Comparison of ENCODE assay signal across 3 cellular contexts in genomic region chr9:94161673-94162072, GRCh38.
TF ChIP-seq lines count a peak whose summit lies in the region.

No MANE protein-coding gene starts in this region.

TF ChIP-seq in GM23338, 12 proteins besides CTCF, POLR2A, EP300 and RAD21:
- no peak for TF ChIP-seq CREB1 (CRISPR knock-in tag; IDR thresholded peaks at IDR 0.05; ENCODE audit: low read depth)
- TF ChIP-seq POLR2AphosphoS5 (IDR thresholded peaks at IDR 0.05; ENCODE audit: low read depth), result no peak
TF ChIP-seq in GM23338: peak in this region for 0.

TF ChIP-seq in IMR-90, 13 proteins besides CTCF, POLR2A, EP300 and RAD21:
- TF ChIP-seq CHD1 (IDR thresholded peaks at IDR 0.05; ENCODE audit: low read depth, low read length) (no peak), MAFK (IDR thresholded peaks at IDR 0.05; ENCODE audit: low read depth, low read length) (no peak), RFX5 (IDR thresholded peaks at IDR 0.05; ENCODE audit: low read depth, low read length) (no peak), FOS (IDR thresholded peaks at IDR 0.05; ENCODE audit: low read depth, low read length) (no peak), RCOR1 (IDR thresholded peaks at IDR 0.05; ENCODE audit: insufficient replicate concordance, low read length) (no peak), USF2 (IDR thresholded peaks at IDR 0.05; ENCODE audit: low read depth, low read length) (no peak), BHLHE40 (IDR thresholded peaks at IDR 0.05; ENCODE audit: low read depth, low read length) (no peak), SMC3 (IDR thresholded peaks at IDR 0.05; ENCODE audit: low read depth, low read length) (no peak), MXI1 (IDR thresholded peaks at IDR 0.05; ENCODE audit: borderline replicate concordance, low read depth, low read length) (no peak), NFE2L2 (IDR thresholded peaks at IDR 0.05; ENCODE audit: low read depth, low read length) (no peak), ELK1 (IDR thresholded peaks at IDR 0.05; ENCODE audit: borderline replicate concordance, low read depth, low read length) (no peak)

TF ChIP-seq in H1, 55 proteins besides CTCF, POLR2A, EP300 and RAD21:
- no peak for TF ChIP-seq USF2 (IDR thresholded peaks at IDR 0.05; ENCODE audit: low read length)
